Comparison of ENCODE assay signal across 27 cellular contexts in genomic region chr7:72230281-72230680, GRCh38.
"Had no signal": no experiment of that assay in that cellular context is flagged by ENCODE, and none has a peak within 500 bp of the region (broad histone marks: within the 10 kb centered on the region; RNA-seq: fewer than 3 reads in every experiment).

No MANE protein-coding gene starts in this region.

- H3K4me1 Mint-ChIP-seq: stimulated activated effector memory CD8-positive, alpha-beta T cell treated with anti-CD3 and anti-CD28 coated beads, Interleukin-12 subunit alpha, Interleukin-12 subunit beta, amount 100 ng/mL, for 72 hours; stimulated activated memory B cell treated with anti-CD40 and anti-IgM and Interleukin-4, amounts not matched to agents 10 μg/mL and 1 μg/mL and 100 μg/mL, for 72 hours; stimulated activated naive B cell treated with anti-CD40 and anti-IgM and Interleukin-4, amounts not matched to agents 10 μg/mL and 1 μg/mL and 100 μg/mL, for 72 hours; stimulated activated naive CD8-positive, alpha-beta T cell treated with anti-CD3 and anti-CD28 coated beads, Interleukin-15, amount 100 ng/mL, for 72 hours had no signal

- H3K4me1 ChIP-seq: stomach, suprapubic skin, testis, thyroid gland, tibial artery, tibial nerve, transverse colon, upper lobe of left lung, upper lobe of right lung, uterus had no signal

- H3K27ac ChIP-seq: stomach, suprapubic skin, testis, thoracic aorta, thyroid gland, tibial artery, tibial nerve, transverse colon, upper lobe of left lung, upper lobe of right lung, uterus, vagina had no signal

- H3K36me3 Mint-ChIP-seq: stimulated activated effector memory CD8-positive, alpha-beta T cell treated with anti-CD3 and anti-CD28 coated beads, Interleukin-12 subunit alpha, Interleukin-12 subunit beta, amount 100 ng/mL, for 72 hours; stimulated activated memory B cell treated with anti-CD40 and anti-IgM and Interleukin-4, amounts not matched to agents 10 μg/mL and 1 μg/mL and 100 μg/mL, for 72 hours; stimulated activated naive B cell treated with anti-CD40 and anti-IgM and Interleukin-4, amounts not matched to agents 10 μg/mL and 1 μg/mL and 100 μg/mL, for 72 hours; type B pancreatic cell had no signal

- H3K9me3 Mint-ChIP-seq: stimulated activated naive CD8-positive, alpha-beta T cell treated with anti-CD3 and anti-CD28 coated beads, Interleukin-15, amount 100 ng/mL, for 72 hours; type B pancreatic cell had no signal

- H3K4me3 ChIP-seq: stomach, suprapubic skin, testis, thoracic aorta, thyroid gland, tibial artery, tibial nerve, transverse colon, upper lobe of left lung, upper lobe of right lung, uterus, vagina had no signal

- H3K9me3 ChIP-seq: stomach, suprapubic skin, testis, thoracic aorta, thyroid gland, tibial artery, transverse colon, upper lobe of left lung, upper lobe of right lung, uterus, vagina had no signal

- H3K27me3 Mint-ChIP-seq: stimulated activated memory B cell treated with anti-CD40 and anti-IgM and Interleukin-4, amounts not matched to agents 10 μg/mL and 1 μg/mL and 100 μg/mL, for 72 hours; stimulated activated naive B cell treated with anti-CD40 and anti-IgM and Interleukin-4, amounts not matched to agents 10 μg/mL and 1 μg/mL and 100 μg/mL, for 72 hours; stimulated activated naive CD8-positive, alpha-beta T cell treated with anti-CD3 and anti-CD28 coated beads, Interleukin-15, amount 100 ng/mL, for 72 hours; stimulated activated naive CD8-positive, alpha-beta T cell treated with anti-CD3 and anti-CD28 coated beads, Interleukin-15, Interleukin-2, amounts not matched to agents 100 ng/mL and 50 ng/mL, for 24 hours; type B pancreatic cell had no signal

- H3K27me3 ChIP-seq: stomach, suprapubic skin, testis, thyroid gland, tibial artery, tibial nerve, transverse colon, upper lobe of left lung, upper lobe of right lung, uterus, vagina had no signal

- ATAC-seq: stimulated activated effector memory CD8-positive, alpha-beta T cell treated with anti-CD3 and anti-CD28 coated beads, Interleukin-12 subunit alpha, Interleukin-12 subunit beta, amount 100 ng/mL, for 72 hours; stimulated activated memory B cell treated with anti-CD40 and anti-IgM and Interleukin-4, amounts not matched to agents 10 μg/mL and 1 μg/mL and 100 μg/mL, for 72 hours; stimulated activated naive B cell treated with anti-CD40 and anti-IgM and Interleukin-4, amounts not matched to agents 10 μg/mL and 1 μg/mL and 100 μg/mL, for 72 hours; stimulated activated naive CD8-positive, alpha-beta T cell treated with anti-CD3 and anti-CD28 coated beads, Interleukin-15, amount 100 ng/mL, for 72 hours; stimulated activated naive CD8-positive, alpha-beta T cell treated with anti-CD3 and anti-CD28 coated beads, Interleukin-15, Interleukin-2, amounts not matched to agents 100 U/mL and 50 U/mL, for 24 hours; upper lobe of right lung had no signal

- H3K36me3 ChIP-seq: stomach, suprapubic skin, thoracic aorta, thyroid gland, tibial artery, tibial nerve, transverse colon, upper lobe of left lung, upper lobe of right lung, uterus, vagina had no signal

- H3K4me3 Mint-ChIP-seq: stimulated activated effector memory CD8-positive, alpha-beta T cell treated with anti-CD3 and anti-CD28 coated beads, Interleukin-12 subunit alpha, Interleukin-12 subunit beta, amount 100 ng/mL, for 72 hours; stimulated activated memory B cell treated with anti-CD40 and anti-IgM and Interleukin-4, amounts not matched to agents 10 μg/mL and 1 μg/mL and 100 μg/mL, for 72 hours; stimulated activated naive B cell treated with anti-CD40 and anti-IgM and Interleukin-4, amounts not matched to agents 10 μg/mL and 1 μg/mL and 100 μg/mL, for 72 hours; stimulated activated naive CD8-positive, alpha-beta T cell treated with anti-CD3 and anti-CD28 coated beads, Interleukin-15, amount 100 ng/mL, for 72 hours; stimulated activated naive CD8-positive, alpha-beta T cell treated with anti-CD3 and anti-CD28 coated beads, Interleukin-15, Interleukin-2, amounts not matched to agents 100 ng/mL and 50 ng/mL, for 24 hours; type B pancreatic cell had no signal

- H3K27ac Mint-ChIP-seq: stimulated activated effector memory CD8-positive, alpha-beta T cell treated with anti-CD3 and anti-CD28 coated beads, Interleukin-12 subunit alpha, Interleukin-12 subunit beta, amount 100 ng/mL, for 72 hours; stimulated activated memory B cell treated with anti-CD40 and anti-IgM and Interleukin-4, amounts not matched to agents 10 μg/mL and 1 μg/mL and 100 μg/mL, for 72 hours; stimulated activated naive B cell treated with anti-CD40 and anti-IgM and Interleukin-4, amounts not matched to agents 10 μg/mL and 1 μg/mL and 100 μg/mL, for 72 hours; stimulated activated naive CD8-positive, alpha-beta T cell treated with anti-CD3 and anti-CD28 coated beads, Interleukin-15, amount 100 ng/mL, for 72 hours; stimulated activated naive CD8-positive, alpha-beta T cell treated with anti-CD3 and anti-CD28 coated beads, Interleukin-15, Interleukin-2, amounts not matched to agents 100 ng/mL and 50 ng/mL, for 24 hours; type B pancreatic cell had no signal

- DNase-seq: stimulated activated CD4-positive, alpha-beta T cell treated with anti-CD3 and anti-CD28 coated beads, Interleukin-2, amount 100 ng/mL, for 48 hours; stimulated activated CD4-positive, alpha-beta T cell treated with anti-CD3 and anti-CD28 coated beads, Interleukin-4, amount 100 ng/mL, for 1 hour; stimulated activated CD4-positive, alpha-beta T cell treated with anti-CD3 and anti-CD28 coated beads, Interleukin-4, amount 100 ng/mL, for 24 hours; stimulated activated CD4-positive, alpha-beta T cell treated with anti-CD3 and anti-CD28 coated beads, Interleukin-4, amount 100 ng/mL, for 4 hours; stimulated activated CD8-positive, alpha-beta memory T cell treated with anti-CD3 and anti-CD28 coated beads, Interleukin-4, amount 100 ng/mL, for 48 hours; stimulated activated naive B cell treated with anti-CD40 and anti-IgM and Interleukin-4, amounts not matched to agents 10 μg/mL and 1 μg/mL and 100 μg/mL, for 72 hours; stimulated activated naive CD4-positive, alpha-beta T cell; stimulated activated naive CD4-positive, alpha-beta T cell treated with Interleukin-2 at 50 U/mL for 16 hours; stimulated activated naive CD8-positive, alpha-beta T cell treated with anti-CD3 and anti-CD28 coated beads, Interleukin-15, amount 100 ng/mL, for 72 hours; stimulated activated naive CD8-positive, alpha-beta T cell treated with anti-CD3 and anti-CD28 coated beads, Interleukin-15, Interleukin-2, amounts not matched to agents 100 U/mL and 50 U/mL, for 24 hours; stomach; substantia nigra; testis; thyroid gland; tibial artery; transverse colon; upper lobe of left lung; upper lobe of right lung; uterus had no signal
